Comparison of ENCODE assay signal across 9 cellular contexts in the genomic region with DNA sequence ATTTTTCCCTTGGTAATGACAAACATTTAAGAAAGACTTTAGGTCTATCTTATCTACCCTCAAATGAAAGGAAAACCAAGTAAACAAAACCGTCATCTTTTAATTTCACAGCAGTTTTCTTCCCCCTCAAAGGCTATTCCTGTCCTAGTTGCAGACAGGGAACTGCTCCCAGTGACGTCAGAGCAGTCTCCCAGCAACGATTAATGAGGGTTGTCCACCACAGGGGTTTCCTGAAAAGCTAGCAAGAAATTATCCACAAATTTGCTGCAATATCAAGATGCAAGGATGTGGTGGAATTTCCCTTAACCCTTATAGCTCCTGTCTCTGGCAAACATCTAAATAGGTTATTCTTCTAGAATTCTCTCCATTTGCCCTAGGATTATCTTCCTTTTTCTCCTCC.
DNase-seq lines count a peak whose midpoint lies in the region; ATAC-seq and TF ChIP-seq lines count a peak whose summit lies in the region.
"Had no signal": no experiment of that assay in that cellular context is flagged by ENCODE, and none has a peak within 500 bp of the region (broad histone marks: within the 10 kb centered on the region; RNA-seq: fewer than 3 reads in every experiment).

No MANE protein-coding gene starts in this region.

- H3K4me1 Mint-ChIP-seq in activated T-helper 2 cell treated with anti-CD3 and anti-CD28 coated beads, Interferon-gamma antibody, Interleukin-2, Interleukin-4, amounts not matched to agents 10 μg/mL and 5 μg/mL and 100 μg/mL, durations not matched to agents 14 hours and 24 hours and 36 hours (ENCODE audit: low read depth): peaks cover 11% of the 10 kb centered on the region

- no peak overlapping the region for H3K27ac Mint-ChIP-seq in activated T-helper 2 cell treated with anti-CD3 and anti-CD28 coated beads, Interferon-gamma antibody, Interleukin-2, Interleukin-4, amounts not matched to agents 10 μg/mL and 5 μg/mL and 100 μg/mL, durations not matched to agents 14 hours and 24 hours and 36 hours

- CTCF ChIA-PET in Panc1 (lab: Charles Lee): interaction anchor here (0.6 kb wide), 1 partner anchor 1037 kb away, joined by 4 read pairs; no protein-coding TSS in a partner anchor

- H3K27me3 Mint-ChIP-seq in activated T-helper 2 cell treated with anti-CD3 and anti-CD28 coated beads, Interferon-gamma antibody, Interleukin-2, Interleukin-4, amounts not matched to agents 10 μg/mL and 5 μg/mL and 100 μg/mL, durations not matched to agents 14 hours and 24 hours and 36 hours (ENCODE audit: low read depth): no peaks in the 10 kb centered on the region
- H3K27me3 Mint-ChIP-seq: naive B cell had no signal

- H3K36me3 ChIP-seq in Panc1 (ENCODE audit: control insufficient read depth, insufficient read depth, low read length): no peaks in the 10 kb centered on the region
- H3K36me3 ChIP-seq in ovary: no peaks in the 10 kb centered on the region

- peaks cover 43% of the 10 kb centered on the region for H3K36me3 Mint-ChIP-seq in activated T-helper 2 cell treated with anti-CD3 and anti-CD28 coated beads, Interferon-gamma antibody, Interleukin-2, Interleukin-4, amounts not matched to agents 10 μg/mL and 5 μg/mL and 100 μg/mL, durations not matched to agents 14 hours and 24 hours and 36 hours (ENCODE audit: low read depth)

- peak; percentile 83 for DNase-seq in CD1c-positive myeloid dendritic cell (ENCODE audit: extremely low spot score)
- DNase-seq in Panc1 (ENCODE audit: low read depth, low spot score): no peak
- DNase-seq in globus pallidus (ENCODE audit: low spot score): peak; percentile 58
- peak; percentile 66 to 84 (median 71) for DNase-seq in ovary
- no peak for DNase-seq in amniotic stem cell (lab: John Stamatoyannopoulos, UW)
- DNase-seq in activated T-helper 2 cell treated with anti-CD3 and anti-CD28 coated beads, Interferon-gamma antibody, Interleukin-2, Interleukin-4, amounts not matched to agents 10 μg/mL and 5 μg/mL and 100 μg/mL, durations not matched to agents 14 hours and 24 hours and 36 hours (ENCODE audit: low spot score): no peak
- DNase-seq in SKM-1 treated with dmso at 0.1 percent for 144 hours (lab: John Stamatoyannopoulos, UW; ENCODE audit: unreplicated experiment): no peak
- DNase-seq: naive B cell had no signal

- no peaks in the 10 kb centered on the region for H3K27me3 ChIP-seq in Panc1 (ENCODE audit: control insufficient read depth, insufficient read depth, low read length)
- H3K27me3 ChIP-seq in ovary: no peaks in the 10 kb centered on the region

- peaks cover 10% of the 10 kb centered on the region for H3K9me3 Mint-ChIP-seq in activated T-helper 2 cell treated with anti-CD3 and anti-CD28 coated beads, Interferon-gamma antibody, Interleukin-2, Interleukin-4, amounts not matched to agents 10 μg/mL and 5 μg/mL and 100 μg/mL, durations not matched to agents 14 hours and 24 hours and 36 hours

- intact Hi-C loops in Panc1 (cut with micrococcal nuclease; ENCODE audit: unreplicated experiment) (no loop called here), ovary (cut with DNase I) (no loop called here)
- intact Hi-C loops in activated T-helper 2 cell treated with anti-CD3 and anti-CD28 coated beads, Interferon-gamma antibody, Interleukin-2, Interleukin-4, amounts not matched to agents 10 μg/mL and 5 μg/mL and 100 μg/mL, durations not matched to agents 14 hours and 24 hours and 36 hours (cut with micrococcal nuclease): no loop called here

- H3K27ac ChIP-seq in Panc1 (ENCODE audit: low read length) (no peak overlapping the region), ovary (peak overlapping the region in 1 of 2 donors; percentile 63)

- WGBS in ovary, 3 donors: 1 to 4% (median 1%) methylated on average over 3 of the region's 3 CpGs

- ATAC-seq in Panc1: no peak
- no peak for ATAC-seq in HG02763 (IDR thresholded peaks at IDR 0.05; ENCODE audit: unreplicated experiment)

- H3K4me3 ChIP-seq in Panc1 (ENCODE audit: low read depth in 2 of 2, low read length in 2 of 2) (no peak overlapping the region), ovary (no peak overlapping the region)

- TF ChIP-seq CTCF in Panc1 (IDR thresholded peaks at IDR 0.05): no peak
- TF ChIP-seq CTCF in ovary (IDR thresholded peaks at IDR 0.05): no peak

- no peak for TF ChIP-seq POLR2A in ovary (IDR thresholded peaks at IDR 0.05)

- in situ Hi-C loops in Panc1 (cut with HindIII; ENCODE audit: low pct_unique_long_range_greater_than_20kb, low sequenced_read_pairs): no loop called here

- TSS peak; percentile 38 for BruUV-seq in Panc1 (replicated peaks; lab: Mats Ljungman, UMichigan)

- no peak overlapping the region for H3K4me3 Mint-ChIP-seq in activated T-helper 2 cell treated with anti-CD3 and anti-CD28 coated beads, Interferon-gamma antibody, Interleukin-2, Interleukin-4, amounts not matched to agents 10 μg/mL and 5 μg/mL and 100 μg/mL, durations not matched to agents 14 hours and 24 hours and 36 hours (ENCODE audit: low read depth)
- H3K4me3 Mint-ChIP-seq: naive B cell had no signal

- 0 out of 2 replicates have a peak, but pooled peaks cover 2% of the 10 kb centered on the region for H3K4me1 ChIP-seq in Panc1 (ENCODE audit: control insufficient read depth, insufficient read depth, low read length)
- H3K4me1 ChIP-seq in ovary (ENCODE audit: insufficient read depth): peaks cover 3% of the 10 kb centered on the region

- no peaks in the 10 kb centered on the region for H3K9me3 ChIP-seq in Panc1 (ENCODE audit: control insufficient read depth, insufficient read depth, low read depth, low read length)
- no peaks in the 10 kb centered on the region for H3K9me3 ChIP-seq in ovary

- no peak for TF ChIP-seq EP300 in ovary (IDR thresholded peaks at IDR 0.05)

- POLR2A ChIA-PET in Panc1 (lab: Charles Lee): no interaction called here

Comparison
In these comparisons a context has a peak if more than half of its experiments do, and no peak if none do; other contexts are left out.
1. DNase-seq: peak in CD1c-positive myeloid dendritic cell (single experiment), globus pallidus (single experiment) and ovary (5 of 5); none in Panc1 (single experiment), amniotic stem cell (single experiment), activated T-helper 2 cell treated with anti-CD3 and anti-CD28 coated beads, Interferon-gamma antibody, Interleukin-2, Interleukin-4, amounts not matched to agents 10 μg/mL and 5 μg/mL and 100 μg/mL, durations not matched to agents 14 hours and 24 hours and 36 hours (single experiment) and SKM-1 treated with dmso at 0.1 percent for 144 hours (single experiment).